ENCODE assay signal across 4 cellular contexts in genomic region chr2:223873672-223874071, GRCh38.
TF ChIP-seq lines count a peak whose summit lies in the region.

No MANE protein-coding gene starts in this region.

TF ChIP-seq in HepG2, 621 proteins besides CTCF, POLR2A, EP300 and RAD21:
- TF ChIP-seq RBM22 (optimal IDR thresholded peaks at IDR 0.05; ENCODE audit: low read length) (peak; percentile 77), THAP9 (CRISPR knock-in tag; IDR thresholded peaks at IDR 0.05; ENCODE audit: borderline replicate concordance) (no peak), HES4 (CRISPR knock-in tag; IDR thresholded peaks at IDR 0.05; ENCODE audit: borderline replicate concordance) (no peak), ZNF775 (CRISPR knock-in tag; IDR thresholded peaks at IDR 0.05; ENCODE audit: borderline replicate concordance) (no peak)

TF ChIP-seq in HEK293, 187 proteins besides CTCF, POLR2A, EP300 and RAD21:
- no peak for TF ChIP-seq ZXDB (tag by site-specific recombination; IDR thresholded peaks at IDR 0.05)
- peak; percentile 92 for TF ChIP-seq ZNF558 (tag by site-specific recombination; IDR thresholded peaks at IDR 0.05)

TF ChIP-seq in GM12878, 131 proteins besides CTCF, POLR2A, EP300 and RAD21:
- no peak for TF ChIP-seq DPF2 (IDR thresholded peaks at IDR 0.05)
- TF ChIP-seq POLR2AphosphoS5 (IDR thresholded peaks at IDR 0.05; ENCODE audit: low read length): 0 out of 2 replicates have a peak, but pooled peaks have one; percentile 22

TF ChIP-seq in HEK293T, 16 proteins besides CTCF, POLR2A, EP300 and RAD21:
- no peak for TF ChIP-seq BHLHE40 (IDR thresholded peaks at IDR 0.05; ENCODE audit: borderline replicate concordance)
- TF ChIP-seq ELF4 (IDR thresholded peaks at IDR 0.05): no peak
- TF ChIP-seq TARDBP (IDR thresholded peaks at IDR 0.05): no peak
- no peak for TF ChIP-seq FOXK2 (IDR thresholded peaks at IDR 0.05)
- TF ChIP-seq FOXA1 (IDR thresholded peaks at IDR 0.05): no peak
- TF ChIP-seq SUZ12 (IDR thresholded peaks at IDR 0.05): no peak
- TF ChIP-seq PKNOX1 (IDR thresholded peaks at IDR 0.05): no peak
- TF ChIP-seq LEF1 (IDR thresholded peaks at IDR 0.05; ENCODE audit: borderline replicate concordance): no peak
- no peak for TF ChIP-seq CTBP1 (IDR thresholded peaks at IDR 0.05; ENCODE audit: borderline replicate concordance)
- no peak for TF ChIP-seq L3MBTL2 (conservative IDR thresholded peaks at IDR 0.05)
- TF ChIP-seq NFRKB (IDR thresholded peaks at IDR 0.05): no peak
- TF ChIP-seq ZNF384 (IDR thresholded peaks at IDR 0.05): no peak
- no peak for TF ChIP-seq HDGF (IDR thresholded peaks at IDR 0.05; ENCODE audit: borderline replicate concordance)
- no peak for TF ChIP-seq SP1 (IDR thresholded peaks at IDR 0.05)
- no peak for TF ChIP-seq FOXM1 (IDR thresholded peaks at IDR 0.05; ENCODE audit: borderline replicate concordance)
- TF ChIP-seq ARNT (IDR thresholded peaks at IDR 0.05): no peak
TF ChIP-seq in HEK293T: peak in this region for 0.
